ENCODE assay signal across 8 cellular contexts in the genomic region with DNA sequence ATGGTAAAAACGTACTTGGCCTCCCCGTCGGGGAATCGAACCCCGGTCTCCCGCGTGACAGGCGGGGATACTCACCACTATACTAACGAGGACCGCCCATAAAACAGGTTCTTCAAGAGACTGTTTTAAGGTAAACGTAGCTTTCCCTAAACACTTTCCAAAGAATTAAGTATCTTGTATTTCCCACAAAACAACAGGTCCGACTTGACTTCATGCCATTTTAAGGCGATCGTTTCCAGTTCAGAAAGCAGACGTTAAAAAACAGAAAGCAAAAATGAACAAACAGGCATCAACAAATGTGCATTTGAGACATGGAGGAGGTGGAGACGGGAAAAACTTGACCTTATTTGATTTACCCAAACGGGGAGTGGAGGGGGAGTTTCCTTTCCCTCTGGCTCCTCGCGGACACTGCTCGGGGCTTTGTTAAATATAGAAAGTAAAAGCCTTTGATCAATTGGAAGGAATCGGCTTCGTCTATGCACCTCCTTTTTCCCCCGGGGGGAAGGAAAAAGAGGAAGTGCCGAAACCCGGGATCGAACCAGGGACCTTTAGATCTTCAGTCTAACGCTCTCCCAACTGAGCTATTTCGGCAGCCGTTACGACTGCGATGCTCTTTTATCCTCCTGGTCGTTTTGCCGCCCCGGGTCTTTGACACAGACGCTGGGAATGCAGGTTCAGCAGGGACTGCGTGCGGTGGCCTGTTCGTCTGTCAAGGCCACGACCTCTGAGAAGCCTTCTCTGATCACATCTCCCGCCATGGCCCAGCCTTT. TPM values are rescaled to one million over a fixed set of nuclear protein-coding genes. Genes with fewer than 3 reads are reported as not detected.
DNase-seq lines count a peak whose midpoint lies in the region; ATAC-seq lines count a peak whose summit lies in the region.

No MANE protein-coding gene starts in this region.

- H3K27ac ChIP-seq in ectodermal cell (ENCODE audit: insufficient read depth, low read depth, low read length, poor library complexity, severe bottlenecking): no peak overlapping the region

- H3K27me3 ChIP-seq in ectodermal cell (ENCODE audit: control insufficient read depth, insufficient read depth, low read length, poor library complexity, severe bottlenecking): peaks cover 3% of the 10 kb centered on the region

- ATAC-seq in HG03460 (IDR thresholded peaks at IDR 0.05; ENCODE audit: unreplicated experiment): peak; percentile 64

- peak; percentile 84 for DNase-seq in activated CD4-positive, CD25-positive, alpha-beta regulatory T cell treated with anti-CD3 and anti-CD28 coated beads, Interleukin-2, amount 50 U/mL, for 16 hours (ENCODE audit: low read depth, low spot score)
- DNase-seq in activated CD4-positive, CD25-positive, alpha-beta regulatory T cell (lab: John Stamatoyannopoulos, UW): no peak
- DNase-seq in activated CD4-positive, alpha-beta T cell treated with anti-CD3 and anti-CD28 coated beads, Interleukin-2, amount 50 U/mL, for 1 hour: peak; percentile 92
- peak; percentile 96 for DNase-seq in mesenteric fat pad (ENCODE audit: low spot score)
- peak; percentile 81 to 87 for DNase-seq in stimulated activated CD8-positive, alpha-beta memory T cell treated with anti-CD3 and anti-CD28 coated beads, Interleukin-15, amount 100 ng/mL, for 48 hours (ENCODE audit: low read depth in 2 of 2)
- DNase-seq in NCI-H128 (lab: John Stamatoyannopoulos, UW; ENCODE audit: unreplicated experiment): no peak

- 0% methylated on average over 39 to 40 of the region's 40 CpGs for WGBS in ectodermal cell, 2 experiments

- H3K9me3 ChIP-seq in ectodermal cell (ENCODE audit: control insufficient read depth, low read length): no peaks in the 10 kb centered on the region

- no peaks in the 10 kb centered on the region for H3K4me1 ChIP-seq in ectodermal cell (ENCODE audit: control insufficient read depth, insufficient read depth, low read length)

- no peaks in the 10 kb centered on the region for H3K36me3 ChIP-seq in ectodermal cell (ENCODE audit: control insufficient read depth, insufficient read depth, low read length)

- H3K4me3 ChIP-seq in ectodermal cell (ENCODE audit: insufficient read depth, low read depth, low read length): peak overlapping the region; percentile 66

RNA-seq across cellular contexts. Expression of a gene that starts 13.1 kb away (rescaled TPM):
- polyA plus RNA-seq in ectodermal cell (2013, experiment 1 of 4): 683 TPM
- 728 TPM for polyA plus RNA-seq in ectodermal cell (2013, experiment 2 of 4)
- 757 TPM for polyA plus RNA-seq in ectodermal cell (2013, experiment 3 of 4)
- polyA plus RNA-seq in ectodermal cell (2013, experiment 4 of 4): 742 TPM
- 1,241 TPM for total RNA-seq in mesenteric fat pad

Comparison
In these comparisons a context has a peak if more than half of its experiments do, and no peak if none do; other contexts are left out.
1. DNase-seq: peak in activated CD4-positive, CD25-positive, alpha-beta regulatory T cell treated with anti-CD3 and anti-CD28 coated beads, Interleukin-2, amount 50 U/mL, for 16 hours (single experiment), activated CD4-positive, alpha-beta T cell treated with anti-CD3 and anti-CD28 coated beads, Interleukin-2, amount 50 U/mL, for 1 hour (single experiment), mesenteric fat pad (single experiment) and stimulated activated CD8-positive, alpha-beta memory T cell treated with anti-CD3 and anti-CD28 coated beads, Interleukin-15, amount 100 ng/mL, for 48 hours (2 of 2); none in activated CD4-positive, CD25-positive, alpha-beta regulatory T cell (0 of 4) and NCI-H128 (single experiment).